In genomic region chr16:24309222-24309905, GRCh38 we compare ENCODE assay signal across 10 cellular contexts. TPM values are rescaled to one million over a fixed set of nuclear protein-coding genes. Genes with fewer than 3 reads are reported as not detected.
DNase-seq lines count a peak whose midpoint lies in the region; FAIRE-seq and TF ChIP-seq lines count a peak whose summit lies in the region.
"Had no signal": no experiment of that assay in that cellular context is flagged by ENCODE, and none has a peak within 500 bp of the region (broad histone marks: within the 10 kb centered on the region; RNA-seq: fewer than 3 reads in every experiment).

No MANE protein-coding gene starts in this region.

- H3K27ac Mint-ChIP-seq in Caco-2 (ENCODE audit: unreplicated experiment) = no peak overlapping the region
- H3K27ac Mint-ChIP-seq: endodermal cell had no signal

- DNase-seq in activated T-cell treated with anti-CD3 and anti-CD28 coated beads for 48 hours (ENCODE audit: low read depth) (peak; percentile 58), RCC 7860 (ENCODE audit: low spot score) (peak; percentile 59), epithelial cell of prostate (ENCODE audit: low read depth, low spot score) (peak; percentile 12), GM10248 (ENCODE audit: extremely low spot score) (no peak), Caco-2 (no peak), hippocampal formation (lab: John Stamatoyannopoulos, UW) (no peak)
- DNase-seq in activated T-cell treated with anti-CD3 and anti-CD28 coated beads, Interleukin-2, amount 50 U/mL, for 1 hour = no peak
- peak; percentile 11 to 57 for DNase-seq in stimulated activated CD8-positive, alpha-beta memory T cell treated with anti-CD3 and anti-CD28 coated beads, Interleukin-15, amount 100 ng/mL, for 48 hours (ENCODE audit: low read depth in 2 of 2)
- DNase-seq: endodermal cell had no signal

- no peak for FAIRE-seq in RCC 7860 (lab: Jason Lieb, UNC)

- H3K27me3 Mint-ChIP-seq in Caco-2 (ENCODE audit: insufficient read depth, unreplicated experiment) = peaks cover 6% of the 10 kb centered on the region

- TF ChIP-seq CTCF in GM10248 (IDR thresholded peaks at IDR 0.05; ENCODE audit: control extremely low read depth, extremely low read depth, low read depth, missing control alignments) (no peak), Caco-2 (IDR thresholded peaks at IDR 0.05; ENCODE audit: insufficient read depth in 1 of 2, low read depth in 1 of 2, low read length in 1 of 2, severe bottlenecking in 1 of 2, unreplicated experiment in 1 of 2) (no peak)

- no peak overlapping the region for H3K27ac ChIP-seq in epithelial cell of prostate
- H3K27ac ChIP-seq: BLaER1 treated with 17β-estradiol and CSF1 and Interleukin-3, amounts not matched to agents 10 nM and 100 nM had no signal

- intact Hi-C loops in Caco-2 (cut with micrococcal nuclease; ENCODE audit: unreplicated experiment) = no loop called here

- H3K36me3 Mint-ChIP-seq in Caco-2 (ENCODE audit: insufficient read depth, unreplicated experiment) = no peaks in the 10 kb centered on the region

- H3K4me3 Mint-ChIP-seq in Caco-2 (ENCODE audit: unreplicated experiment) = no peak overlapping the region
- H3K4me3 Mint-ChIP-seq: endodermal cell had no signal

- no peak overlapping the region for H3K4me3 ChIP-seq in Caco-2 (ENCODE audit: low read depth, low read length)
- H3K4me3 ChIP-seq: BLaER1 treated with 17β-estradiol and CSF1 and Interleukin-3, amounts not matched to agents 10 nM and 100 nM had no signal

- H3K9me3 Mint-ChIP-seq in Caco-2 (ENCODE audit: unreplicated experiment) = no peaks in the 10 kb centered on the region
- H3K9me3 Mint-ChIP-seq: endodermal cell had no signal

- H3K27me3 ChIP-seq in Caco-2 (replicated peaks; ENCODE audit: control insufficient read depth, insufficient read depth, low read length) = no peaks in the 10 kb centered on the region
- H3K27me3 ChIP-seq: BLaER1 treated with 17β-estradiol and CSF1 and Interleukin-3, amounts not matched to agents 10 nM and 100 nM had no signal

- no TSS peak for BruUV-seq in Caco-2 (replicated peaks; lab: Mats Ljungman, UMichigan)

- no peaks in the 10 kb centered on the region for H3K36me3 ChIP-seq in Caco-2 (ENCODE audit: control insufficient read depth, insufficient read depth, low read length)
- H3K36me3 ChIP-seq: BLaER1 treated with 17β-estradiol and CSF1 and Interleukin-3, amounts not matched to agents 10 nM and 100 nM had no signal

- POLR2A ChIA-PET in GM10248 (lab: Yijun Ruan, JAX) = no interaction called here
- POLR2A ChIA-PET in Caco-2 (lab: Charles Lee) = no interaction called here

- no peaks in the 10 kb centered on the region for H3K4me1 ChIP-seq in Caco-2

- CTCF ChIA-PET in GM10248 (lab: Yijun Ruan, JAX) (no interaction called here), Caco-2 (lab: Charles Lee) (interaction anchor here (1.3 kb wide), 1 partner anchor 195 kb away, joined by 6 read pairs; no protein-coding TSS in a partner anchor)

- no peaks in the 10 kb centered on the region for H3K4me1 Mint-ChIP-seq in Caco-2 (ENCODE audit: low read depth, unreplicated experiment)

- H3K9me3 ChIP-seq in Caco-2 = no peaks in the 10 kb centered on the region
- H3K9me3 ChIP-seq: BLaER1 treated with 17β-estradiol and CSF1 and Interleukin-3, amounts not matched to agents 10 nM and 100 nM had no signal

RNA-seq across cellular contexts. Expression of gene CACNG3, which starts 53.2 kb away (rescaled TPM):
- total RNA-seq in Caco-2 (2022) = not detected in 2 replicates
- total RNA-seq: endodermal cell had no signal

Comparison
In these comparisons a context has a peak if more than half of its experiments do, and no peak if none do; other contexts are left out.
1. DNase-seq: peak in activated T-cell treated with anti-CD3 and anti-CD28 coated beads for 48 hours (single experiment), RCC 7860 (single experiment), epithelial cell of prostate (single experiment) and stimulated activated CD8-positive, alpha-beta memory T cell treated with anti-CD3 and anti-CD28 coated beads, Interleukin-15, amount 100 ng/mL, for 48 hours (2 of 2); none in activated T-cell treated with anti-CD3 and anti-CD28 coated beads, Interleukin-2, amount 50 U/mL, for 1 hour (single experiment), GM10248 (single experiment), Caco-2 (0 of 2) and hippocampal formation (0 of 2).